21 cellular contexts compared by ENCODE assay signal in the genomic region with DNA sequence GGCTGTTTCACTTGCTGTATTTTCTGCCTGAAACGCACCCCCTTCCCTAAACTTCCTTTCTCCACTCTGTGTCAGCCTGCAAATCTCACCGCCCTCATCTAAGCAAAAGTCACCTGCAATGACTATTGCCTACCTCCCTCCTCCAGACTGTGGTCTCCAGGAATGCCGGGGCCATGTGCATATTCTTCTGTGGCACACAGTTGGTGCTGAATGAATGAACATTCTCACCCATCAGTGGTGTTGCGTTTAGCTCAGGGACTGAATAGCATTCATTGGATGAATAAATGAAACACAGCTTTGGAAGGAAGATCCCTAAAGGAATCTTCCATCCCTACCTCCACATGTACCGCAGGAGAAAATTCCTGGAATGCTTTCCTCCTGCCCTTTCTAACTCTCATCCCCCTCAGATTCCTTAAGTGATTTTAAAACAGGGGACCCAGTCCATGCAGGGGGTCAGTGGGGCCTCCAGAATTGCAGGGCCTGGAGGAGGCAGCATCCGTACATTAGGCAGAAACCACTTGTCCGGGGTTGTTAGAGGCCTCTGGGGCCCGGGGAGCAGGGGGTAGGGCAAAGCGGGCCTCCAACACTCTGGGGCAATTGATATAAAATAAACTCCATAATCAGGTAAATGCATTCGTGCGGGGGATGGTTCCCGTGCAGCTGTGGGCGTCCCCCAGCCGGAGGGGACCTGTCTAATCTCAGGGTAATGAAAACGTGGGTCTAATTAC.
"Had no signal": no experiment of that assay in that cellular context is flagged by ENCODE, and none has a peak within 500 bp of the region (broad histone marks: within the 10 kb centered on the region; RNA-seq: fewer than 3 reads in every experiment).

No MANE protein-coding gene starts in this region.

- H3K9me3 ChIP-seq: colonic mucosa, left ventricle myocardium inferior, lower lobe of right lung, neutrophil, stomach, thoracic aorta, transverse colon had no signal

- H3K4me1 ChIP-seq: colonic mucosa, foreskin keratinocyte had no signal

- DNase-seq: colonic mucosa; effector CD4-positive, alpha-beta T cell; erythroblast; foreskin keratinocyte; kidney; left cardiac atrium; left ventricle myocardium inferior; lower lobe of right lung; midbrain; stimulated activated CD4-positive, alpha-beta T cell treated with anti-CD3 and anti-CD28 coated beads, Interleukin-12 subunit alpha, Interleukin-12 subunit beta, amount 100 ng/mL, for 4 hours; stimulated activated naive CD4-positive, alpha-beta T cell; stomach; substantia nigra; transverse colon had no signal

- H3K27ac Mint-ChIP-seq: endodermal cell, memory B cell, nephron had no signal

- H3K36me3 Mint-ChIP-seq: memory B cell had no signal

- ATAC-seq: foreskin keratinocyte, left cardiac atrium, lower lobe of right lung, sciatic nerve had no signal

- H3K36me3 ChIP-seq: colonic mucosa, left ventricle myocardium inferior, lower lobe of right lung, neutrophil, stomach, thoracic aorta, transverse colon had no signal

- H3K27me3 ChIP-seq: colonic mucosa, transverse colon had no signal

- H3K27ac ChIP-seq: colonic mucosa, foreskin keratinocyte, left ventricle myocardium inferior, lower lobe of right lung, neutrophil, skin epidermis, stomach, thoracic aorta, transverse colon had no signal

- H3K4me3 Mint-ChIP-seq: endodermal cell, memory B cell, nephron had no signal

- H3K4me3 ChIP-seq: colonic mucosa, left ventricle myocardium inferior, lower lobe of right lung, skin epidermis, stomach, thoracic aorta, transverse colon had no signal

- H3K9me3 Mint-ChIP-seq: endodermal cell, memory B cell, nephron had no signal
